8 cellular contexts compared by ENCODE assay signal in genomic region chr12:113097716-113098427, GRCh38. TPM values are rescaled to one million over a fixed set of nuclear protein-coding genes. Genes with fewer than 3 reads are reported as not detected.
DNase-seq lines count a peak whose midpoint lies in the region; ATAC-seq, FAIRE-seq and TF ChIP-seq lines count a peak whose summit lies in the region.

No MANE protein-coding gene starts in this region.

- no peaks in the 10 kb centered on the region for H3K9me3 ChIP-seq in right lobe of liver

- no peaks in the 10 kb centered on the region for H3K27me3 ChIP-seq in right lobe of liver

- 30% methylated on average over 5 of the region's 14 CpGs for WGBS in right lobe of liver (ENCODE audit: insufficient coverage, low coverage, low lambda C conversion rate, missing lambda C conversion rate)

- TF ChIP-seq CTCF in MCF 10A (IDR thresholded peaks at IDR 0.05; ENCODE audit: unreplicated experiment) (no peak), right lobe of liver (IDR thresholded peaks at IDR 0.05) (no peak)

- peak overlapping the region in 1 of 3 donors; percentile 5 for H3K27ac ChIP-seq in right lobe of liver

- DNase-seq in Ammon's horn (ENCODE audit: low spot score) (peak; percentile 94), NCI-H1092 treated with DMSO at 0.1 percent for 48 hours (lab: John Stamatoyannopoulos, UW) (peak; percentile 91), MCF 10A (ENCODE audit: unreplicated experiment) (peak; percentile 83), right lobe of liver (peak in 1 of 3 donors; percentile 66), HuH-7 (ENCODE audit: low spot score) (no peak), GM12892 (ENCODE audit: insufficient read length) (no peak)
- DNase-seq in activated CD4-positive, alpha-beta memory T cell treated with anti-CD3 and anti-CD28 coated beads, Interleukin-2, amount 10 ng/mL, durations not matched to agents 7 days and 5 days: no peak
- no peak for DNase-seq in stimulated activated CD4-positive, alpha-beta T cell treated with anti-CD3 and anti-CD28 coated beads, Interleukin-1b, Interleukin-23, amount 100 ng/mL, for 48 hours

- POLR2A ChIA-PET in MCF 10A (lab: Yijun Ruan, JAX): interaction anchor here (0.6 kb wide), 2 partner anchors 9 to 103 kb away, joined by 3 read pairs; no protein-coding TSS in a partner anchor
- POLR2A ChIA-PET in activated CD4-positive, alpha-beta memory T cell treated with anti-CD3 and anti-CD28 coated beads, Interleukin-2, amount 10 ng/mL, durations not matched to agents 7 days and 5 days (lab: Charles Lee): no interaction called here

- intact Hi-C loops in MCF 10A (cut with micrococcal nuclease): loop anchor here (1.0 kb wide), 3 partner anchors 50 to 105 kb away; no protein-coding TSS in a partner anchor
- intact Hi-C loops in right lobe of liver (cut with DNase I): loop anchor here (5.0 kb wide), 2 partner anchors 46 to 51 kb away; no protein-coding TSS in a partner anchor

- H3K36me3 ChIP-seq in right lobe of liver: no peaks in the 10 kb centered on the region

- no peaks in the 10 kb centered on the region for H3K27me3 Mint-ChIP-seq in MCF 10A (ENCODE audit: insufficient read depth, unreplicated experiment)
- no peaks in the 10 kb centered on the region for H3K27me3 Mint-ChIP-seq in activated CD4-positive, alpha-beta memory T cell treated with anti-CD3 and anti-CD28 coated beads, Interleukin-2, amount 10 ng/mL, durations not matched to agents 7 days and 5 days

- peak; percentile 64 to 73 (median 68) for ATAC-seq in right lobe of liver

- no peaks in the 10 kb centered on the region for H3K4me1 Mint-ChIP-seq in MCF 10A (ENCODE audit: insufficient read depth, unreplicated experiment)
- peaks cover 2% of the 10 kb centered on the region for H3K4me1 Mint-ChIP-seq in activated CD4-positive, alpha-beta memory T cell treated with anti-CD3 and anti-CD28 coated beads, Interleukin-2, amount 10 ng/mL, durations not matched to agents 7 days and 5 days

- TF ChIP-seq POLR2A in right lobe of liver (IDR thresholded peaks at IDR 0.05) (no peak), GM12892 (IDR thresholded peaks at IDR 0.05; ENCODE audit: low read depth, low read length) (no peak)

- H3K27ac Mint-ChIP-seq in MCF 10A (ENCODE audit: low read depth, unreplicated experiment): no peak overlapping the region
- H3K27ac Mint-ChIP-seq in activated CD4-positive, alpha-beta memory T cell treated with anti-CD3 and anti-CD28 coated beads, Interleukin-2, amount 10 ng/mL, durations not matched to agents 7 days and 5 days: no peak overlapping the region

- no TSS peak for BruUV-seq in MCF 10A (replicated peaks; lab: Mats Ljungman, UMichigan)

- H3K9me3 Mint-ChIP-seq in MCF 10A (ENCODE audit: unreplicated experiment): no peaks in the 10 kb centered on the region
- no peaks in the 10 kb centered on the region for H3K9me3 Mint-ChIP-seq in activated CD4-positive, alpha-beta memory T cell treated with anti-CD3 and anti-CD28 coated beads, Interleukin-2, amount 10 ng/mL, durations not matched to agents 7 days and 5 days

- no peaks in the 10 kb centered on the region for H3K36me3 Mint-ChIP-seq in MCF 10A (ENCODE audit: insufficient read depth, unreplicated experiment)
- no peaks in the 10 kb centered on the region for H3K36me3 Mint-ChIP-seq in activated CD4-positive, alpha-beta memory T cell treated with anti-CD3 and anti-CD28 coated beads, Interleukin-2, amount 10 ng/mL, durations not matched to agents 7 days and 5 days (ENCODE audit: low read depth)

- H3K4me1 ChIP-seq in right lobe of liver: peaks cover 0 to 18% (median 4%) of the 10 kb centered on the region in 4 donors

- H3K4me3 ChIP-seq in right lobe of liver: no peak overlapping the region

- no peak for FAIRE-seq in GM12892 (lab: Jason Lieb, UNC)

- peak overlapping the region; percentile 10 for H3K4me3 Mint-ChIP-seq in MCF 10A (ENCODE audit: unreplicated experiment)
- H3K4me3 Mint-ChIP-seq in activated CD4-positive, alpha-beta memory T cell treated with anti-CD3 and anti-CD28 coated beads, Interleukin-2, amount 10 ng/mL, durations not matched to agents 7 days and 5 days: no peak overlapping the region

- CTCF ChIA-PET in MCF 10A (lab: Yijun Ruan, JAX): interaction anchor here (0.6 to 3.1 kb wide), 13 partner anchors 9 to 105 kb away, joined by 3 to 18 read pairs (median 4); no protein-coding TSS in a partner anchor
- CTCF ChIA-PET in activated CD4-positive, alpha-beta memory T cell treated with anti-CD3 and anti-CD28 coated beads, Interleukin-2, amount 10 ng/mL, durations not matched to agents 7 days and 5 days (lab: Charles Lee): interaction anchor here (0.6 to 1.9 kb wide), 9 partner anchors 8 to 198 kb away, joined by 3 to 8 read pairs (median 3); no protein-coding TSS in a partner anchor

RNA-seq across cellular contexts. Expression of gene RASAL1, which starts 37.7 kb away (rescaled TPM):
- total RNA-seq in MCF 10A (2022) (not detected in 2 replicates), right lobe of liver (under 1 TPM in 4 of 6 experiments, not detected in 2; 0.10 to 0.24 (median 0.15) TPM)
- total RNA-seq in activated CD4-positive, alpha-beta memory T cell treated with anti-CD3 and anti-CD28 coated beads, Interleukin-2, amount 10 ng/mL, durations not matched to agents 7 days and 5 days: under 1 TPM; 0.10 to 0.35 TPM
- 2.0 TPM for polyA plus RNA-seq in GM12892 (2012; ENCODE audit: missing spikeins)

RNA-seq across cellular contexts. Expression of gene DTX1, which starts 41.3 kb away (rescaled TPM):
- total RNA-seq in MCF 10A (2022): not detected in 2 replicates
- total RNA-seq in right lobe of liver: 10 to 100 TPM in 5 of 6 experiments, 1 to 10 TPM in 1; 1.4 to 51.2 (median 20.0) TPM
- under 1 TPM in 1 of 2 experiments, not detected in 1; 0.18 TPM for total RNA-seq in activated CD4-positive, alpha-beta memory T cell treated with anti-CD3 and anti-CD28 coated beads, Interleukin-2, amount 10 ng/mL, durations not matched to agents 7 days and 5 days
- polyA plus RNA-seq in GM12892 (2012; ENCODE audit: missing spikeins): 10.9 TPM

RNA-seq across cellular contexts. Expression of gene CFAP73, which starts 51.7 kb away (rescaled TPM):
- not detected in 2 replicates for total RNA-seq in MCF 10A (2022)
- total RNA-seq in right lobe of liver: under 1 TPM in 1 of 6 experiments, not detected in 5; 0.15 TPM
- under 1 TPM; 0.23 to 0.28 TPM for total RNA-seq in activated CD4-positive, alpha-beta memory T cell treated with anti-CD3 and anti-CD28 coated beads, Interleukin-2, amount 10 ng/mL, durations not matched to agents 7 days and 5 days
- polyA plus RNA-seq in GM12892 (2012; ENCODE audit: missing spikeins): 0.36 TPM

Comparison
In these comparisons a context has a peak if more than half of its experiments do, and no peak if none do; other contexts are left out.
1. DNase-seq: peak in Ammon's horn (single experiment), NCI-H1092 treated with DMSO at 0.1 percent for 48 hours (single experiment) and MCF 10A (single experiment); none in HuH-7 (single experiment), activated CD4-positive, alpha-beta memory T cell treated with anti-CD3 and anti-CD28 coated beads, Interleukin-2, amount 10 ng/mL, durations not matched to agents 7 days and 5 days (single experiment), stimulated activated CD4-positive, alpha-beta T cell treated with anti-CD3 and anti-CD28 coated beads, Interleukin-1b, Interleukin-23, amount 100 ng/mL, for 48 hours (single experiment) and GM12892 (single experiment).